In the genomic region with DNA sequence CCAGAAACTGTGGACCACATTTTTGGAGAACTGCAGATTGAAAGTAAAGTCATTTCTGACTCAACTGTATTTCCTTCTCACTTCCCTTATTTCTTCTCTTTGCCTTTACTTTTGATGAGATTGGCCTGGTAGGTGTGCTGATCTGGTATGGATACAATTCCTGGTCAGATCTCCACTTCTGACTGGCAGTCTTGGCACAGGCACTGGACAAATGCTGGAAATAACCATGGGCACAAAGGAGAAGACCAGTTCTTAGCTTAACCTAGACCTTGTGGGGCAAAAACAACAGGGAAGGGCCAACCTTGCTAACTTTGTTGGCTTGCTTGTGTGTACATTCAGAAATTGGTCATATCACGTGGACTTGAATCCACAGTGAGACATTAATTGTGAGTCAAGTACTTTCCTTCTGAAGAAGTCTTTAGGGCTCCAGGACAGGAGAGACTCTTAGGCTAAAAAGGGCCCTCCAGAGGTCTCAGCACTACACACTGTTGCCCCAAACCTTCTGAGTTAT, we compare ENCODE assay signal across 12 cellular contexts.
DNase-seq lines count a peak whose midpoint lies in the region; ATAC-seq, FAIRE-seq and TF ChIP-seq lines count a peak whose summit lies in the region.
"Had no signal": no experiment of that assay in that cellular context is flagged by ENCODE, and none has a peak within 500 bp of the region (broad histone marks: within the 10 kb centered on the region; RNA-seq: fewer than 3 reads in every experiment).

No MANE protein-coding gene starts in this region.

- no peak for TF ChIP-seq EP300 in A549 (IDR thresholded peaks at IDR 0.05)

- no peak for TF ChIP-seq POLR2A in A549 (IDR thresholded peaks at IDR 0.05; ENCODE audit: low read length)

- 32% methylated on average over 1 of the region's 1 CpG for WGBS in A549 (ENCODE audit: missing lambda C conversion rate)

- no peaks in the 10 kb centered on the region for H3K9me2 ChIP-seq in OCI-LY7 (ENCODE audit: insufficient read depth, low read length)

- ATAC-seq in A549: peak; percentile 64 to 81; a peak in 5 of 6 replicates

- no peaks in the 10 kb centered on the region for H3K79me2 ChIP-seq in OCI-LY7 (ENCODE audit: insufficient read depth, low read depth, low read length)

- no peak for TF ChIP-seq RAD21 in A549 (conservative IDR thresholded peaks at IDR 0.05 in 1 of 2, IDR thresholded peaks at IDR 0.05 in 1 of 2)

- peaks cover 52% of the 10 kb centered on the region for H3K4me1 ChIP-seq in A549
- H3K4me1 ChIP-seq in OCI-LY7 (ENCODE audit: insufficient read depth, low read length, poor library complexity, severe bottlenecking): peaks cover 9% of the 10 kb centered on the region
- H3K4me1 ChIP-seq in effector memory CD4-positive, alpha-beta T cell (ENCODE audit: control insufficient read depth, insufficient read depth, low read length, poor library complexity, severe bottlenecking): peaks cover 2% of the 10 kb centered on the region

- TF ChIP-seq CTCF in A549 (IDR thresholded peaks at IDR 0.05) (no peak), OCI-LY7 (conservative IDR thresholded peaks at IDR 0.05; ENCODE audit: low read length) (no peak)

- POLR2A ChIA-PET in A549 (lab: Yijun Ruan, JAX) (no interaction called here), OCI-LY7 (lab: Charles Lee) (interaction anchor here (0.7 to 1.7 kb wide), 4 partner anchors 16 to 345 kb away, joined by 3 to 7 read pairs (median 4); a partner anchor contains a TSS)

- H3K9me3 ChIP-seq in A549 (no peaks in the 10 kb centered on the region), OCI-LY7 (ENCODE audit: low read length) (no peaks in the 10 kb centered on the region)
- H3K9me3 ChIP-seq in effector memory CD4-positive, alpha-beta T cell (ENCODE audit: control insufficient read depth, low read length): no peaks in the 10 kb centered on the region

- H3K27ac ChIP-seq in A549 (peak overlapping the region; percentile 3 to 68; a peak in 4 of 6 replicates), OCI-LY7 (ENCODE audit: low read depth, low read length, poor library complexity, severe bottlenecking) (no peak overlapping the region)
- H3K27ac ChIP-seq in effector memory CD4-positive, alpha-beta T cell (ENCODE audit: insufficient read depth, low read length, poor library complexity, severe bottlenecking): no peak overlapping the region

- H2AFZ ChIP-seq in OCI-LY7 (ENCODE audit: low read length): no peak overlapping the region

- no peaks in the 10 kb centered on the region for H4K20me1 ChIP-seq in OCI-LY7 (ENCODE audit: insufficient read depth, low read length)

- H3K27me3 ChIP-seq in effector memory CD4-positive, alpha-beta T cell (replicated peaks; ENCODE audit: control insufficient read depth, insufficient read depth, low read length, poor library complexity, severe bottlenecking): no peaks in the 10 kb centered on the region

- CTCF ChIA-PET in A549 (lab: Yijun Ruan, JAX) (interaction anchor here (0.6 to 3.4 kb wide), 4 partner anchors 10 to 155 kb away, joined by 3 to 12 read pairs (median 3); a partner anchor contains a TSS), OCI-LY7 (lab: Charles Lee; ENCODE audit: unreplicated experiment) (no interaction called here)

- no peaks in the 10 kb centered on the region for H3K36me3 ChIP-seq in OCI-LY7 (ENCODE audit: insufficient read depth, low read length)
- no peaks in the 10 kb centered on the region for H3K36me3 ChIP-seq in effector memory CD4-positive, alpha-beta T cell (ENCODE audit: control insufficient read depth, insufficient read depth, low read length)

- intact Hi-C loops in OCI-LY7 (cut with micrococcal nuclease; ENCODE audit: unreplicated experiment): no loop called here

- H3K4me2 ChIP-seq in A549 (peak overlapping the region; percentile 31), OCI-LY7 (ENCODE audit: low read length) (peak overlapping the region; percentile 33; the same call in 1 of the 2 replicates)

- DNase-seq in A549 (ENCODE audit: low read depth in 1 of 2, low spot score in 1 of 2) (peak; percentile 25 to 67), GM18507 (ENCODE audit: extremely low spot score, insufficient read length, low read depth) (peak; percentile 18), OCI-LY7 (ENCODE audit: low spot score) (peak; percentile 9), fibroblast of peridontal ligament (ENCODE audit: extremely low read depth) (peak; percentile 27), NCI-H187 (lab: John Stamatoyannopoulos, UW) (no peak), foreskin melanocyte (no peak), HTR-8/SVneo (ENCODE audit: insufficient read length, low spot score) (no peak)
- DNase-seq in effector memory CD4-positive, alpha-beta T cell: no peak
- DNase-seq: C1 segment of cervical spinal cord; Kasumi-1; RPMI8226; stimulated activated naive CD4-positive, alpha-beta T cell had no signal

- no peak overlapping the region for H3K4me3 ChIP-seq in A549
- no peak overlapping the region for H3K4me3 ChIP-seq in OCI-LY7 (ENCODE audit: low read depth, low read length, poor library complexity, severe bottlenecking)
- no peak overlapping the region for H3K4me3 ChIP-seq in effector memory CD4-positive, alpha-beta T cell (ENCODE audit: insufficient read depth, low read depth, low read length, poor library complexity, severe bottlenecking)

- no TSS peak for BruUV-seq in OCI-LY7 (replicated peaks; lab: Mats Ljungman, UMichigan)

- FAIRE-seq in A549 (lab: Jason Lieb, UNC) (no peak), GM18507 (lab: Jason Lieb, UNC) (peak; percentile 29), HTR-8/SVneo (lab: Jason Lieb, UNC) (no peak)

TF ChIP-seq in A549, 52 proteins besides CTCF, POLR2A, EP300 and RAD21:
- no peak for TF ChIP-seq FOSL2 (IDR thresholded peaks at IDR 0.05)
- TF ChIP-seq FOSL2 (CRISPR knock-in tag; IDR thresholded peaks at IDR 0.05): peak; percentile 36; the same call in 1 of the 2 replicates
- TF ChIP-seq, protein P1, sequence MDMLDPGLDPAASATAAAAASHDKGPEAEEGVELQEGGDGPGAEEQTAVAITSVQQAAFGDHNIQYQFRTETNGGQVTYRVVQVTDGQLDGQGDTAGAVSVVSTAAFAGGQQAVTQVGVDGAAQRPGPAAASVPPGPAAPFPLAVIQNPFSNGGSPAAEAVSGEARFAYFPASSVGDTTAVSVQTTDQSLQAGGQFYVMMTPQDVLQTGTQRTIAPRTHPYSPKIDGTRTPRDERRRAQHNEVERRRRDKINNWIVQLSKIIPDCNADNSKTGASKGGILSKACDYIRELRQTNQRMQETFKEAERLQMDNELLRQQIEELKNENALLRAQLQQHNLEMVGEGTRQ (IDR thresholded peaks at IDR 0.05): 0 out of 2 replicates have a peak, but pooled peaks have one; percentile 23
- no peak for TF ChIP-seq EHF (CRISPR knock-in tag; IDR thresholded peaks at IDR 0.05)

Comparison
In these comparisons a context has a peak if more than half of its experiments do, and no peak if none do; other contexts are left out.
1. DNase-seq: peak in A549 (2 of 2), GM18507 (single experiment), OCI-LY7 (single experiment) and fibroblast of peridontal ligament (single experiment); none in NCI-H187 (0 of 2), effector memory CD4-positive, alpha-beta T cell (0 of 3), foreskin melanocyte (single experiment) and HTR-8/SVneo (single experiment).
2. H3K27ac ChIP-seq: peak in A549 (2 of 2); none in OCI-LY7 (single experiment) and effector memory CD4-positive, alpha-beta T cell (single experiment).